ENCODE assay signal across 23 cellular contexts in genomic region chr3:65856907-65857306, GRCh38.
DNase-seq lines count a peak whose midpoint lies in the region; ATAC-seq and TF ChIP-seq lines count a peak whose summit lies in the region.
"Had no signal": no experiment of that assay in that cellular context is flagged by ENCODE, and none has a peak within 500 bp of the region (broad histone marks: within the 10 kb centered on the region; RNA-seq: fewer than 3 reads in every experiment).

No MANE protein-coding gene starts in this region.

- 59% methylated on average over 2 of the region's 2 CpGs for WGBS in mesenchymal stem cell
- 61 to 87% methylated on average over 2 of the region's 2 CpGs for WGBS in testis, 2 donors

- H3K23ac ChIP-seq in mesenchymal stem cell (ENCODE audit: low read length in 2 of 2), result no peak overlapping the region

- H2AK5ac ChIP-seq in mesenchymal stem cell (ENCODE audit: low read length, severe bottlenecking), result no peak overlapping the region

- intact Hi-C loops in Right ventricle myocardium inferior (cut with DNase I), result no loop called here
- intact Hi-C loops in testis (cut with DNase I; ENCODE audit: low total_unique reads), result no loop called here

- H3K9me3 ChIP-seq in cardiac muscle cell (ENCODE audit: low read depth), result no peaks in the 10 kb centered on the region
- H3K9me3 ChIP-seq in mesenchymal stem cell (ENCODE audit: control insufficient read depth, low read length), result no peaks in the 10 kb centered on the region
- H3K9me3 ChIP-seq in testis, result no peaks in the 10 kb centered on the region
- H3K9me3 ChIP-seq: breast epithelium, colonic mucosa, Peyer's patch, transverse colon had no signal

- H2BK15ac ChIP-seq in mesenchymal stem cell (ENCODE audit: low read depth, poor library complexity, severe bottlenecking), result no peak overlapping the region

- H4K91ac ChIP-seq in mesenchymal stem cell (ENCODE audit: low read length), result no peak overlapping the region

- H3K79me1 ChIP-seq in mesenchymal stem cell (replicated peaks; ENCODE audit: low read length, poor library complexity, severe bottlenecking), result peaks cover 13% of the 10 kb centered on the region

- H3K4me1 ChIP-seq in cardiac muscle cell (ENCODE audit: low read depth) (peaks cover 15% of the 10 kb centered on the region), mesenchymal stem cell (ENCODE audit: control insufficient read depth, insufficient read depth, low read depth, low read length) (peaks cover 4% of the 10 kb centered on the region), testis (no peaks in the 10 kb centered on the region)
- H3K4me1 ChIP-seq: colonic mucosa had no signal

- H2BK12ac ChIP-seq in mesenchymal stem cell (ENCODE audit: low read length in 2 of 2), result no peak overlapping the region

- TF ChIP-seq POLR2A in testis (IDR thresholded peaks at IDR 0.05), result no peak

- H3K27ac ChIP-seq in cardiac muscle cell, result peak overlapping the region; percentile 54
- no peak overlapping the region for H3K27ac ChIP-seq in mesenchymal stem cell (ENCODE audit: low read length, poor library complexity, severe bottlenecking)
- no peak overlapping the region for H3K27ac ChIP-seq in testis
- H3K27ac ChIP-seq: breast epithelium, colonic mucosa, Peyer's patch, transverse colon had no signal

- H3K9ac ChIP-seq in mesenchymal stem cell (ENCODE audit: low read length), result no peak overlapping the region

- H3K4ac ChIP-seq in mesenchymal stem cell (ENCODE audit: low read depth in 1 of 2, low read length in 2 of 2), result no peak overlapping the region

- no peak overlapping the region for H3K4me2 ChIP-seq in mesenchymal stem cell (ENCODE audit: low read length, poor library complexity, severe bottlenecking)

- H2BK5ac ChIP-seq in mesenchymal stem cell (ENCODE audit: low read depth, low read length, poor library complexity, severe bottlenecking), result no peak overlapping the region

- no peaks in the 10 kb centered on the region for H3K36me3 ChIP-seq in cardiac muscle cell
- no peaks in the 10 kb centered on the region for H3K36me3 ChIP-seq in mesenchymal stem cell (ENCODE audit: control insufficient read depth in 1 of 2, insufficient read depth in 2 of 2, low read depth in 1 of 2, low read length in 2 of 2)
- H3K36me3 ChIP-seq in testis (ENCODE audit: low read depth, missing control alignments), result no peaks in the 10 kb centered on the region
- H3K36me3 ChIP-seq: breast epithelium, colonic mucosa, Peyer's patch, transverse colon had no signal

- H3K9me3 Mint-ChIP-seq in type B pancreatic cell, result no peaks in the 10 kb centered on the region
- peaks cover 3% of the 10 kb centered on the region for H3K9me3 Mint-ChIP-seq in natural killer cell treated with Interleukin-12 subunit alpha and Interleukin-12 subunit beta and Interleukin-15 and Interleukin-18, amount 100 ng/mL, for 72 hours
- H3K9me3 Mint-ChIP-seq: H9 had no signal

- TF ChIP-seq CTCF in cardiac muscle cell (IDR thresholded peaks at IDR 0.05; ENCODE audit: low read depth, low read length) (no peak), fibroblast of villous mesenchyme (IDR thresholded peaks at IDR 0.05; ENCODE audit: insufficient read depth, low read depth, low read length) (no peak), type B pancreatic cell (conservative IDR thresholded peaks at IDR 0.05) (no peak), testis (IDR thresholded peaks at IDR 0.05) (no peak)

- H3K4me3 ChIP-seq in cardiac muscle cell (no peak overlapping the region), fibroblast of villous mesenchyme (ENCODE audit: low read depth, low read length) (no peak overlapping the region), mesenchymal stem cell (ENCODE audit: insufficient read depth in 1 of 2, low read depth in 1 of 2, low read length in 2 of 2) (no peak overlapping the region), testis (no peak overlapping the region)
- H3K4me3 ChIP-seq: breast epithelium, colonic mucosa, Peyer's patch, transverse colon had no signal

- no peaks in the 10 kb centered on the region for H3K27me3 Mint-ChIP-seq in type B pancreatic cell
- H3K27me3 Mint-ChIP-seq in natural killer cell treated with Interleukin-12 subunit alpha and Interleukin-12 subunit beta and Interleukin-15 and Interleukin-18, amount 100 ng/mL, for 72 hours, result no peaks in the 10 kb centered on the region
- H3K27me3 Mint-ChIP-seq: activated CD4-positive, alpha-beta T cell treated with anti-CD3 and anti-CD28 coated beads for 36 hours; activated T-cell treated with anti-CD3 and anti-CD28 coated beads, Interleukin-2, amount 50 U/mL, for 24 hours had no signal

- H3K14ac ChIP-seq in mesenchymal stem cell (ENCODE audit: low read length in 2 of 2), result no peak overlapping the region

- H2BK120ac ChIP-seq in mesenchymal stem cell (ENCODE audit: low read depth, low read length), result no peak overlapping the region

- H3K27me3 ChIP-seq in cardiac muscle cell (no peaks in the 10 kb centered on the region), mesenchymal stem cell (ENCODE audit: control insufficient read depth in 1 of 2, insufficient read depth in 1 of 2, low read length in 2 of 2) (no peaks in the 10 kb centered on the region), testis (no peaks in the 10 kb centered on the region)
- H3K27me3 ChIP-seq: breast epithelium, colonic mucosa, Peyer's patch, transverse colon had no signal

- H3K4me3 Mint-ChIP-seq in type B pancreatic cell, result no peak overlapping the region
- H3K4me3 Mint-ChIP-seq in natural killer cell treated with Interleukin-12 subunit alpha and Interleukin-12 subunit beta and Interleukin-15 and Interleukin-18, amount 100 ng/mL, for 72 hours, result no peak overlapping the region
- H3K4me3 Mint-ChIP-seq: activated CD4-positive, alpha-beta T cell treated with anti-CD3 and anti-CD28 coated beads for 36 hours; activated T-cell treated with anti-CD3 and anti-CD28 coated beads, Interleukin-2, amount 50 U/mL, for 24 hours; CD8-positive, alpha-beta T cell; H9 had no signal

- no peak overlapping the region for H3K18ac ChIP-seq in mesenchymal stem cell (ENCODE audit: low read depth in 1 of 2, low read length in 2 of 2)

- peak overlapping the region; percentile 52 for H3K27ac Mint-ChIP-seq in type B pancreatic cell
- H3K27ac Mint-ChIP-seq in natural killer cell treated with Interleukin-12 subunit alpha and Interleukin-12 subunit beta and Interleukin-15 and Interleukin-18, amount 100 ng/mL, for 72 hours, result no peak overlapping the region
- H3K27ac Mint-ChIP-seq: activated CD4-positive, alpha-beta T cell treated with anti-CD3 and anti-CD28 coated beads for 36 hours; activated T-cell treated with anti-CD3 and anti-CD28 coated beads, Interleukin-2, amount 50 U/mL, for 24 hours; CD8-positive, alpha-beta T cell had no signal

- no peaks in the 10 kb centered on the region for H3K36me3 Mint-ChIP-seq in type B pancreatic cell
- H3K36me3 Mint-ChIP-seq in natural killer cell treated with Interleukin-12 subunit alpha and Interleukin-12 subunit beta and Interleukin-15 and Interleukin-18, amount 100 ng/mL, for 72 hours, result no peaks in the 10 kb centered on the region
- H3K36me3 Mint-ChIP-seq: CD8-positive, alpha-beta T cell had no signal

- no peak for ATAC-seq in Right ventricle myocardium inferior
- ATAC-seq in HG02970 (IDR thresholded peaks at IDR 0.05; ENCODE audit: low FRiP score, unreplicated experiment), result no peak
- ATAC-seq in natural killer cell treated with Interleukin-12 subunit alpha and Interleukin-12 subunit beta and Interleukin-15 and Interleukin-18, amount 100 ng/mL, for 72 hours, result no peak
- ATAC-seq: activated CD4-positive, alpha-beta T cell treated with anti-CD3 and anti-CD28 coated beads for 36 hours; CD8-positive, alpha-beta T cell had no signal

- DNase-seq in cardiac muscle cell (ENCODE audit: low read depth in 1 of 2, low spot score in 1 of 2) (peak in 1 of 2 donors; percentile 27), Right ventricle myocardium inferior (ENCODE audit: missing footprints) (no peak), fibroblast of villous mesenchyme (ENCODE audit: low read depth) (peak; percentile 51), mesenchymal stem cell (no peak), type B pancreatic cell (ENCODE audit: extremely low spot score, unreplicated experiment) (no peak), testis (no peak)
- DNase-seq in natural killer cell treated with Interleukin-12 subunit alpha and Interleukin-12 subunit beta and Interleukin-15 and Interleukin-18, amount 100 ng/mL, for 72 hours (ENCODE audit: low spot score), result no peak
- DNase-seq: activated CD4-positive, alpha-beta T cell treated with anti-CD3 and anti-CD28 coated beads for 36 hours; activated T-cell treated with anti-CD3 and anti-CD28 coated beads, Interleukin-2, amount 50 U/mL, for 24 hours; AML-193; CD8-positive, alpha-beta T cell; colonic mucosa; DMS 273 treated with DMSO at 0.1 percent for 48 hours; H9; Karpas-422; NCI-H1694 treated with DMSO at 0.1 percent for 48 hours; NCI-H2171; NCI-H526; Peyer's patch; T-helper 1 cell; transverse colon had no signal

- peaks cover 18% of the 10 kb centered on the region for H3K4me1 Mint-ChIP-seq in type B pancreatic cell (ENCODE audit: unreplicated experiment)
- H3K4me1 Mint-ChIP-seq in natural killer cell treated with Interleukin-12 subunit alpha and Interleukin-12 subunit beta and Interleukin-15 and Interleukin-18, amount 100 ng/mL, for 72 hours (ENCODE audit: low read depth in 2 of 2), result no peaks in the 10 kb centered on the region
- H3K4me1 Mint-ChIP-seq: activated CD4-positive, alpha-beta T cell treated with anti-CD3 and anti-CD28 coated beads for 36 hours had no signal

- H2AFZ ChIP-seq in mesenchymal stem cell (ENCODE audit: low read depth, low read length), result no peak overlapping the region

- H4K8ac ChIP-seq in mesenchymal stem cell (ENCODE audit: low read length), result peak overlapping the region; percentile 56
